8 cellular contexts compared by ENCODE assay signal in the genomic region with DNA sequence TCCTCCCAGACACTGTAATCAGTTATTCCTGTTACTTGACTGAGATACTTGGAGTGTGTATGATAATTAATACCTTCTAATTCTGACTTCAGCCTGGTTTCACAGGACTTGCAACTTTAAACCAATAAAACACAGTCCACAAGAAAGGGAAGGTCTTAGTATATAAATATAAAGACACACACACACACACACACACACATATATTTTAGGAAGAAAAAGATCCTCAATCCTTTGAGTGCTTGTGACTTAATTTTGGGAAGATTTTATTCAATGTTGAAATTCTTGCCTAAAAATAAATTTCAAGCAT. TPM values are rescaled to one million over a fixed set of nuclear protein-coding genes. Genes with fewer than 3 reads are reported as not detected.
DNase-seq lines count a peak whose midpoint lies in the region; ATAC-seq and TF ChIP-seq lines count a peak whose summit lies in the region.

No MANE protein-coding gene starts in this region.

- peak overlapping the region; percentile 45 for H3K27ac ChIP-seq in DOHH2 (ENCODE audit: low read depth, low read length)
- peak overlapping the region; percentile 57 for H3K27ac ChIP-seq in OCI-LY3 (ENCODE audit: low read length)
- peak overlapping the region; percentile 89 for H3K27ac ChIP-seq in endodermal cell (ENCODE audit: low read depth, low read length)
- peak overlapping the region; percentile 93 for H3K27ac ChIP-seq in parathyroid adenoma

- no peaks in the 10 kb centered on the region for H3K27me3 Mint-ChIP-seq in endodermal cell (ENCODE audit: insufficient read depth)

- peak overlapping the region; percentile 94 for H3K4me3 Mint-ChIP-seq in endodermal cell

- peaks cover 17% of the 10 kb centered on the region for H3F3A ChIP-seq in DOHH2 (ENCODE audit: control insufficient read depth, insufficient read depth)

- peak overlapping the region; percentile 77 for H3K9ac ChIP-seq in OCI-LY3 (ENCODE audit: low read length)
- H3K9ac ChIP-seq in endodermal cell (ENCODE audit: extremely low read depth, low read length, poor library complexity, severe bottlenecking): peak overlapping the region; percentile 69
- H3K9ac ChIP-seq in parathyroid adenoma: no peak overlapping the region

- no peaks in the 10 kb centered on the region for H3K9me3 ChIP-seq in DOHH2 (ENCODE audit: control insufficient read depth, insufficient read depth, low read length)
- H3K9me3 ChIP-seq in OCI-LY3 (ENCODE audit: insufficient read depth, low read length): no peaks in the 10 kb centered on the region
- no peaks in the 10 kb centered on the region for H3K9me3 ChIP-seq in endodermal cell (ENCODE audit: control insufficient read depth, low read length)
- H3K9me3 ChIP-seq in parathyroid adenoma (ENCODE audit: control insufficient read depth, low read length): no peaks in the 10 kb centered on the region

- peak overlapping the region; percentile 99 for H2AFZ ChIP-seq in OCI-LY3 (ENCODE audit: low read depth, low read length)
- peak overlapping the region; percentile 96 for H2AFZ ChIP-seq in parathyroid adenoma

- H3K27me3 ChIP-seq in DOHH2 (ENCODE audit: control insufficient read depth, low read length) (no peaks in the 10 kb centered on the region), OCI-LY3 (ENCODE audit: low read depth, low read length) (no peaks in the 10 kb centered on the region), endodermal cell (ENCODE audit: control insufficient read depth, insufficient read depth, low read length, poor library complexity, severe bottlenecking) (no peaks in the 10 kb centered on the region), parathyroid adenoma (ENCODE audit: control insufficient read depth, insufficient read depth, low read length) (no peaks in the 10 kb centered on the region)

- peaks cover 31% of the 10 kb centered on the region for H3K4me1 ChIP-seq in DOHH2 (ENCODE audit: control insufficient read depth, low read length)
- H3K4me1 ChIP-seq in OCI-LY3 (ENCODE audit: low read length): peaks cover 18% of the 10 kb centered on the region
- H3K4me1 ChIP-seq in endodermal cell (ENCODE audit: control insufficient read depth, insufficient read depth, low read length): peaks cover 5% of the 10 kb centered on the region
- H3K4me1 ChIP-seq in parathyroid adenoma: no peaks in the 10 kb centered on the region

- no peaks in the 10 kb centered on the region for H3K36me3 ChIP-seq in DOHH2 (ENCODE audit: control insufficient read depth, low read length)
- H3K36me3 ChIP-seq in OCI-LY3 (replicated peaks; ENCODE audit: low read depth, low read length): no peaks in the 10 kb centered on the region
- H3K36me3 ChIP-seq in endodermal cell (ENCODE audit: control insufficient read depth, insufficient read depth, low read length): no peaks in the 10 kb centered on the region
- no peaks in the 10 kb centered on the region for H3K36me3 ChIP-seq in parathyroid adenoma (ENCODE audit: control insufficient read depth, insufficient read depth, low read length)

- no peak for ATAC-seq in sciatic nerve
- no peak for ATAC-seq in HG02870 (IDR thresholded peaks at IDR 0.05; ENCODE audit: unreplicated experiment)
- ATAC-seq in HG03135 (IDR thresholded peaks at IDR 0.05; ENCODE audit: unreplicated experiment): no peak

- no peaks in the 10 kb centered on the region for H3K9me3 Mint-ChIP-seq in endodermal cell

- H3K9me2 ChIP-seq in DOHH2 (replicated peaks; ENCODE audit: control insufficient read depth, low read length): no peaks in the 10 kb centered on the region

- no peaks in the 10 kb centered on the region for H3K36me3 Mint-ChIP-seq in endodermal cell (ENCODE audit: low read depth)

- H4K20me1 ChIP-seq in DOHH2 (ENCODE audit: control insufficient read depth, insufficient read depth, low read depth, low read length) (no peaks in the 10 kb centered on the region; the same call in 1 of the 2 replicates), OCI-LY3 (ENCODE audit: insufficient read depth, low read length) (peaks cover 3% of the 10 kb centered on the region; the same call in 1 of the 2 replicates)

- peak overlapping the region; percentile 95 for H3K4me2 ChIP-seq in DOHH2 (ENCODE audit: low read length)
- H3K4me2 ChIP-seq in OCI-LY3 (ENCODE audit: low read length): peak overlapping the region; percentile 99
- peak overlapping the region; percentile 84 for H3K4me2 ChIP-seq in parathyroid adenoma (ENCODE audit: low read length)

- DNase-seq in endodermal cell: no peak
- no peak for DNase-seq in sciatic nerve (ENCODE audit: low spot score)
- no peak for DNase-seq in GOT3 (lab: John Stamatoyannopoulos, UW)

- H3K27ac Mint-ChIP-seq in endodermal cell: peak overlapping the region; percentile 85

- no peak for TF ChIP-seq CTCF in DOHH2 (IDR thresholded peaks at IDR 0.05; ENCODE audit: low read depth, low read length, poor library complexity, severe bottlenecking)
- no peak for TF ChIP-seq CTCF in OCI-LY3 (IDR thresholded peaks at IDR 0.05; ENCODE audit: low read depth, low read length)
- no peak for TF ChIP-seq CTCF in endodermal cell (conservative IDR thresholded peaks at IDR 0.05)
- TF ChIP-seq CTCF in parathyroid adenoma (IDR thresholded peaks at IDR 0.05): no peak

- peaks cover 28% of the 10 kb centered on the region for H3K4me1 Mint-ChIP-seq in endodermal cell

- H3K79me2 ChIP-seq in DOHH2 (ENCODE audit: control insufficient read depth, low read length): peaks cover 41% of the 10 kb centered on the region
- peaks cover 39% of the 10 kb centered on the region for H3K79me2 ChIP-seq in OCI-LY3 (ENCODE audit: low read length)
- H3K79me2 ChIP-seq in parathyroid adenoma: peaks cover 17% of the 10 kb centered on the region

- peak overlapping the region; percentile 75 for H3K4me3 ChIP-seq in DOHH2 (ENCODE audit: low read length)
- H3K4me3 ChIP-seq in OCI-LY3 (ENCODE audit: low read length): peak overlapping the region; percentile 90
- H3K4me3 ChIP-seq in endodermal cell (ENCODE audit: low read length): peak overlapping the region; percentile 66
- peak overlapping the region; percentile 73 for H3K4me3 ChIP-seq in parathyroid adenoma (ENCODE audit: low read depth, low read length)

- intact Hi-C loops in sciatic nerve (cut with DNase I): no loop called here

RNA-seq across cellular contexts. Expression of gene VPS54, which starts 0.7 kb away (rescaled TPM):
- total RNA-seq in endodermal cell: 10 to 100 TPM; 18.4 to 25.7 TPM
- 31.5 TPM for polyA plus RNA-seq in endodermal cell (2013, experiment 1 of 2)
- polyA plus RNA-seq in endodermal cell (2013, experiment 2 of 2): 30.0 TPM
- 27.9 TPM for total RNA-seq in sciatic nerve
